Comparison of ENCODE assay signal across 1 cellular context in the genomic region with DNA sequence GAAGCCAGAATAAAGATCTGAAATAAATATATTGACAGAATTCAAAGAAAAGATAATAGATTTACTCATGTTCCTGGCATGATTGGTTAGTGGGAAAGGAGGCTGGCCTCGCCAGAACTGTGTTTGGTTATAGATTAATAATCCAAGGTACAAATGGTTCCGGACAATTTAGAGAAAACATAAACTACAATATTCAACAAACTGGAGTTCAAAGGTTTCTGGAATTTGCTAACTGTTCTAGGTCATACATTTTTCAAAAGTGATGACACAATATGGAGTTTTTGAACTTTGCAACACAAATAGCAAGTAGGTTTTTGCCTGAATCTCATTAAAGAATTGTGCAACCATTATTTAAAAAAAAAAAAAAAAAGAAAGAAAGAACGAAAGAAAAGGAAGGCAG.
TF ChIP-seq lines count a peak whose summit lies in the region.

No MANE protein-coding gene starts in this region.

TF ChIP-seq in HepG2, 621 proteins besides CTCF, POLR2A, EP300 and RAD21 (continued from another document and continues in another):
- TF ChIP-seq, protein P1, sequence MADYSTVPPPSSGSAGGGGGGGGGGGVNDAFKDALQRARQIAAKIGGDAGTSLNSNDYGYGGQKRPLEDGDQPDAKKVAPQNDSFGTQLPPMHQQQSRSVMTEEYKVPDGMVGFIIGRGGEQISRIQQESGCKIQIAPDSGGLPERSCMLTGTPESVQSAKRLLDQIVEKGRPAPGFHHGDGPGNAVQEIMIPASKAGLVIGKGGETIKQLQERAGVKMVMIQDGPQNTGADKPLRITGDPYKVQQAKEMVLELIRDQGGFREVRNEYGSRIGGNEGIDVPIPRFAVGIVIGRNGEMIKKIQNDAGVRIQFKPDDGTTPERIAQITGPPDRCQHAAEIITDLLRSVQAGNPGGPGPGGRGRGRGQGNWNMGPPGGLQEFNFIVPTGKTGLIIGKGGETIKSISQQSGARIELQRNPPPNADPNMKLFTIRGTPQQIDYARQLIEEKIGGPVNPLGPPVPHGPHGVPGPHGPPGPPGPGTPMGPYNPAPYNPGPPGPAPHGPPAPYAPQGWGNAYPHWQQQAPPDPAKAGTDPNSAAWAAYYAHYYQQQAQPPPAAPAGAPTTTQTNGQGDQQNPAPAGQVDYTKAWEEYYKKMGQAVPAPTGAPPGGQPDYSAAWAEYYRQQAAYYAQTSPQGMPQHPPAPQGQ (CRISPR knock-in tag; IDR thresholded peaks at IDR 0.05; ENCODE audit: borderline replicate concordance) = no peak
- no peak for TF ChIP-seq TCF7L2 (IDR thresholded peaks at IDR 0.05; ENCODE audit: low read depth, low read length)
- no peak for TF ChIP-seq TGIF2 (CRISPR knock-in tag; IDR thresholded peaks at IDR 0.05)
- TF ChIP-seq, protein P2, sequence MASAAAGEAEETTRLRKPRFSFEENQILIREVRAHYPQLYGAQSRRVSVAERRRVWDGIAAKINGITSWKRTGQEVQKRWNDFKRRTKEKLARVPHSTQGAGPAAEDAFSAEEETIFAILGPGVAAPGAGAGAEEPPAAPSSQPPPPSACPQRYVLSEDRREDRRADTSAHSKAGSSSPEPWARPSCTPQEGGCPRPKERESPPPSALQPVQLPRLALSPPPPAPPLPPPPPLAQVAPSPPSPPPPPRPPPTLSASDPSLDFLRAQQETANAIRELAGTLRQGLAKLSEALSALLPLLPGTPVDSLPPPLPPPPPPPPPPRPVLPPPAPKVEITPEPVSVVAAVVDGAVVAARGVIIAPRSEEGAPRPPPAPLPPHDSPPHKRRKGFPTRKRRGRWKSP (CRISPR knock-in tag; IDR thresholded peaks at IDR 0.05) = no peak
- no peak for TF ChIP-seq REPIN1 (CRISPR knock-in tag; IDR thresholded peaks at IDR 0.05; ENCODE audit: borderline replicate concordance, low read depth)
- TF ChIP-seq FOSL2 (CRISPR knock-in tag; IDR thresholded peaks at IDR 0.05) = no peak
- TF ChIP-seq ZNF451 (CRISPR knock-in tag; IDR thresholded peaks at IDR 0.05) = no peak
- TF ChIP-seq ONECUT2 (CRISPR knock-in tag; IDR thresholded peaks at IDR 0.05) = 0 out of 2 replicates have a peak, but pooled peaks have one; percentile 11
- TF ChIP-seq ZNF530 (CRISPR knock-in tag; IDR thresholded peaks at IDR 0.05; ENCODE audit: low read depth) = no peak
- TF ChIP-seq AGO1 (IDR thresholded peaks at IDR 0.05; ENCODE audit: low read depth, low read length, poor library complexity, severe bottlenecking) = no peak
- no peak for TF ChIP-seq GLI4 (CRISPR knock-in tag; IDR thresholded peaks at IDR 0.05; ENCODE audit: borderline replicate concordance)
- TF ChIP-seq JUNB (CRISPR knock-in tag; IDR thresholded peaks at IDR 0.05; ENCODE audit: borderline replicate concordance) = no peak; the same call in 1 of the 2 replicates
- no peak for TF ChIP-seq RFX3 (CRISPR knock-in tag; IDR thresholded peaks at IDR 0.05)
- TF ChIP-seq, protein P3, sequence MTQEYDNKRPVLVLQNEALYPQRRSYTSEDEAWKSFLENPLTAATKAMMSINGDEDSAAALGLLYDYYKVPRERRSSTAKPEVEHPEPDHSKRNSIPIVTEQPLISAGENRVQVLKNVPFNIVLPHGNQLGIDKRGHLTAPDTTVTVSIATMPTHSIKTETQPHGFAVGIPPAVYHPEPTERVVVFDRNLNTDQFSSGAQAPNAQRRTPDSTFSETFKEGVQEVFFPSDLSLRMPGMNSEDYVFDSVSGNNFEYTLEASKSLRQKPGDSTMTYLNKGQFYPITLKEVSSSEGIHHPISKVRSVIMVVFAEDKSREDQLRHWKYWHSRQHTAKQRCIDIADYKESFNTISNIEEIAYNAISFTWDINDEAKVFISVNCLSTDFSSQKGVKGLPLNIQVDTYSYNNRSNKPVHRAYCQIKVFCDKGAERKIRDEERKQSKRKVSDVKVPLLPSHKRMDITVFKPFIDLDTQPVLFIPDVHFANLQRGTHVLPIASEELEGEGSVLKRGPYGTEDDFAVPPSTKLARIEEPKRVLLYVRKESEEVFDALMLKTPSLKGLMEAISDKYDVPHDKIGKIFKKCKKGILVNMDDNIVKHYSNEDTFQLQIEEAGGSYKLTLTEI (CRISPR knock-in tag; conservative IDR thresholded peaks at IDR 0.05) = no peak
- peak; percentile 82 for TF ChIP-seq HNF4A (CRISPR knock-in tag; IDR thresholded peaks at IDR 0.05)
- TF ChIP-seq ZNF225 (CRISPR knock-in tag; IDR thresholded peaks at IDR 0.05) = no peak
- TF ChIP-seq, protein P4, sequence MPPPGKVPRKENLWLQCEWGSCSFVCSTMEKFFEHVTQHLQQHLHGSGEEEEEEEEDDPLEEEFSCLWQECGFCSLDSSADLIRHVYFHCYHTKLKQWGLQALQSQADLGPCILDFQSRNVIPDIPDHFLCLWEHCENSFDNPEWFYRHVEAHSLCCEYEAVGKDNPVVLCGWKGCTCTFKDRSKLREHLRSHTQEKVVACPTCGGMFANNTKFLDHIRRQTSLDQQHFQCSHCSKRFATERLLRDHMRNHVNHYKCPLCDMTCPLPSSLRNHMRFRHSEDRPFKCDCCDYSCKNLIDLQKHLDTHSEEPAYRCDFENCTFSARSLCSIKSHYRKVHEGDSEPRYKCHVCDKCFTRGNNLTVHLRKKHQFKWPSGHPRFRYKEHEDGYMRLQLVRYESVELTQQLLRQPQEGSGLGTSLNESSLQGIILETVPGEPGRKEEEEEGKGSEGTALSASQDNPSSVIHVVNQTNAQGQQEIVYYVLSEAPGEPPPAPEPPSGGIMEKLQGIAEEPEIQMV (CRISPR knock-in tag; IDR thresholded peaks at IDR 0.05; ENCODE audit: low read depth) = no peak
- TF ChIP-seq ZSCAN21 (CRISPR knock-in tag; IDR thresholded peaks at IDR 0.05; ENCODE audit: borderline replicate concordance) = no peak
- TF ChIP-seq, protein P5, sequence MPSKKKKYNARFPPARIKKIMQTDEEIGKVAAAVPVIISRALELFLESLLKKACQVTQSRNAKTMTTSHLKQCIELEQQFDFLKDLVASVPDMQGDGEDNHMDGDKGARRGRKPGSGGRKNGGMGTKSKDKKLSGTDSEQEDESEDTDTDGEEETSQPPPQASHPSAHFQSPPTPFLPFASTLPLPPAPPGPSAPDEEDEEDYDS (CRISPR knock-in tag; IDR thresholded peaks at IDR 0.05) = 0 out of 2 replicates have a peak, but pooled peaks have one; percentile 19
- TF ChIP-seq, protein P6, sequence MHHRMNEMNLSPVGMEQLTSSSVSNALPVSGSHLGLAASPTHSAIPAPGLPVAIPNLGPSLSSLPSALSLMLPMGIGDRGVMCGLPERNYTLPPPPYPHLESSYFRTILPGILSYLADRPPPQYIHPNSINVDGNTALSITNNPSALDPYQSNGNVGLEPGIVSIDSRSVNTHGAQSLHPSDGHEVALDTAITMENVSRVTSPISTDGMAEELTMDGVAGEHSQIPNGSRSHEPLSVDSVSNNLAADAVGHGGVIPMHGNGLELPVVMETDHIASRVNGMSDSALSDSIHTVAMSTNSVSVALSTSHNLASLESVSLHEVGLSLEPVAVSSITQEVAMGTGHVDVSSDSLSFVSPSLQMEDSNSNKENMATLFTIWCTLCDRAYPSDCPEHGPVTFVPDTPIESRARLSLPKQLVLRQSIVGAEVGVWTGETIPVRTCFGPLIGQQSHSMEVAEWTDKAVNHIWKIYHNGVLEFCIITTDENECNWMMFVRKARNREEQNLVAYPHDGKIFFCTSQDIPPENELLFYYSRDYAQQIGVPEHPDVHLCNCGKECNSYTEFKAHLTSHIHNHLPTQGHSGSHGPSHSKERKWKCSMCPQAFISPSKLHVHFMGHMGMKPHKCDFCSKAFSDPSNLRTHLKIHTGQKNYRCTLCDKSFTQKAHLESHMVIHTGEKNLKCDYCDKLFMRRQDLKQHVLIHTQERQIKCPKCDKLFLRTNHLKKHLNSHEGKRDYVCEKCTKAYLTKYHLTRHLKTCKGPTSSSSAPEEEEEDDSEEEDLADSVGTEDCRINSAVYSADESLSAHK (CRISPR knock-in tag; IDR thresholded peaks at IDR 0.05; ENCODE audit: borderline replicate concordance) = no peak
- no peak for TF ChIP-seq FOXO1 (CRISPR knock-in tag; IDR thresholded peaks at IDR 0.05)
- no peak for TF ChIP-seq ZNF615 (CRISPR knock-in tag; IDR thresholded peaks at IDR 0.05; ENCODE audit: borderline replicate concordance)
- no peak for TF ChIP-seq SIN3B (IDR thresholded peaks at IDR 0.05; ENCODE audit: low read length)
- TF ChIP-seq NR2F2 (IDR thresholded peaks at IDR 0.05; ENCODE audit: borderline replicate concordance, low read depth) = no peak
- TF ChIP-seq RCOR2 (CRISPR knock-in tag; IDR thresholded peaks at IDR 0.05) = 0 out of 2 replicates have a peak, but pooled peaks have one; percentile 20
- TF ChIP-seq NFIB (CRISPR knock-in tag; IDR thresholded peaks at IDR 0.05; ENCODE audit: borderline replicate concordance) = no peak
- TF ChIP-seq, protein P7, sequence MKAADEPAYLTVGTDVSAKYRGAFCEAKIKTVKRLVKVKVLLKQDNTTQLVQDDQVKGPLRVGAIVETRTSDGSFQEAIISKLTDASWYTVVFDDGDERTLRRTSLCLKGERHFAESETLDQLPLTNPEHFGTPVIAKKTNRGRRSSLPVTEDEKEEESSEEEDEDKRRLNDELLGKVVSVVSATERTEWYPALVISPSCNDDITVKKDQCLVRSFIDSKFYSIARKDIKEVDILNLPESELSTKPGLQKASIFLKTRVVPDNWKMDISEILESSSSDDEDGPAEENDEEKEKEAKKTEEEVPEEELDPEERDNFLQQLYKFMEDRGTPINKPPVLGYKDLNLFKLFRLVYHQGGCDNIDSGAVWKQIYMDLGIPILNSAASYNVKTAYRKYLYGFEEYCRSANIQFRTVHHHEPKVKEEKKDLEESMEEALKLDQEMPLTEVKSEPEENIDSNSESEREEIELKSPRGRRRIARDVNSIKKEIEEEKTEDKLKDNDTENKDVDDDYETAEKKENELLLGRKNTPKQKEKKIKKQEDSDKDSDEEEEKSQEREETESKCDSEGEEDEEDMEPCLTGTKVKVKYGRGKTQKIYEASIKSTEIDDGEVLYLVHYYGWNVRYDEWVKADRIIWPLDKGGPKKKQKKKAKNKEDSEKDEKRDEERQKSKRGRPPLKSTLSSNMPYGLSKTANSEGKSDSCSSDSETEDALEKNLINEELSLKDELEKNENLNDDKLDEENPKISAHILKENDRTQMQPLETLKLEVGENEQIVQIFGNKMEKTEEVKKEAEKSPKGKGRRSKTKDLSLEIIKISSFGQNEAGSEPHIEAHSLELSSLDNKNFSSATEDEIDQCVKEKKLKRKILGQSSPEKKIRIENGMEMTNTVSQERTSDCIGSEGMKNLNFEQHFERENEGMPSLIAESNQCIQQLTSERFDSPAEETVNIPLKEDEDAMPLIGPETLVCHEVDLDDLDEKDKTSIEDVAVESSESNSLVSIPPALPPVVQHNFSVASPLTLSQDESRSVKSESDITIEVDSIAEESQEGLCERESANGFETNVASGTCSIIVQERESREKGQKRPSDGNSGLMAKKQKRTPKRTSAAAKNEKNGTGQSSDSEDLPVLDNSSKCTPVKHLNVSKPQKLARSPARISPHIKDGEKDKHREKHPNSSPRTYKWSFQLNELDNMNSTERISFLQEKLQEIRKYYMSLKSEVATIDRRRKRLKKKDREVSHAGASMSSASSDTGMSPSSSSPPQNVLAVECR (CRISPR knock-in tag; IDR thresholded peaks at IDR 0.05; ENCODE audit: borderline replicate concordance) = no peak
- TF ChIP-seq, protein P8, sequence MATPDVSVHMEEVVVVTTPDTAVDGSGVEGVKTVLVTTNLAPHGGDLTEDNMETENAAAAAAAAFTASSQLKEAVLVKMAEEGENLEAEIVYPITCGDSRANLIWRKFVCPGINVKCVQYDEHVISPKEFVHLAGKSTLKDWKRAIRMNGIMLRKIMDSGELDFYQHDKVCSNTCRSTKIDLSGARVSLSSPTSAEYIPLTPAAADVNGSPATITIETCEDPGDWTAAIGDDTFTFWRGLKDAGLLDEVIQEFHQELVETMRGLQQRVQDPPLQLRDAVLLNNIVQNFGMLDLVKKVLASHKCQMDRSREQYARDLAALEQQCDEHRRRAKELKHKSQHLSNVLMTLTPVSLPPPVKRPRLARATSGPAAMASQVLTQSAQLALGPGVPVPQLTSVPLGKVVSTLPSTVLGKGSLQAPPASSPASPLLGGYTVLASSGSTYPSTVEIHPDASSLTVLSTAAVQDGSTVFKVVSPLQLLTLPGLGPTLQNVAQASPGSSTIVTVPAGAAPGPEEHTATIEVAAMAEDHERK (CRISPR knock-in tag; IDR thresholded peaks at IDR 0.05; ENCODE audit: low read depth) = no peak
- no peak for TF ChIP-seq MXD4 (CRISPR knock-in tag; IDR thresholded peaks at IDR 0.05)
- TF ChIP-seq, protein P9, sequence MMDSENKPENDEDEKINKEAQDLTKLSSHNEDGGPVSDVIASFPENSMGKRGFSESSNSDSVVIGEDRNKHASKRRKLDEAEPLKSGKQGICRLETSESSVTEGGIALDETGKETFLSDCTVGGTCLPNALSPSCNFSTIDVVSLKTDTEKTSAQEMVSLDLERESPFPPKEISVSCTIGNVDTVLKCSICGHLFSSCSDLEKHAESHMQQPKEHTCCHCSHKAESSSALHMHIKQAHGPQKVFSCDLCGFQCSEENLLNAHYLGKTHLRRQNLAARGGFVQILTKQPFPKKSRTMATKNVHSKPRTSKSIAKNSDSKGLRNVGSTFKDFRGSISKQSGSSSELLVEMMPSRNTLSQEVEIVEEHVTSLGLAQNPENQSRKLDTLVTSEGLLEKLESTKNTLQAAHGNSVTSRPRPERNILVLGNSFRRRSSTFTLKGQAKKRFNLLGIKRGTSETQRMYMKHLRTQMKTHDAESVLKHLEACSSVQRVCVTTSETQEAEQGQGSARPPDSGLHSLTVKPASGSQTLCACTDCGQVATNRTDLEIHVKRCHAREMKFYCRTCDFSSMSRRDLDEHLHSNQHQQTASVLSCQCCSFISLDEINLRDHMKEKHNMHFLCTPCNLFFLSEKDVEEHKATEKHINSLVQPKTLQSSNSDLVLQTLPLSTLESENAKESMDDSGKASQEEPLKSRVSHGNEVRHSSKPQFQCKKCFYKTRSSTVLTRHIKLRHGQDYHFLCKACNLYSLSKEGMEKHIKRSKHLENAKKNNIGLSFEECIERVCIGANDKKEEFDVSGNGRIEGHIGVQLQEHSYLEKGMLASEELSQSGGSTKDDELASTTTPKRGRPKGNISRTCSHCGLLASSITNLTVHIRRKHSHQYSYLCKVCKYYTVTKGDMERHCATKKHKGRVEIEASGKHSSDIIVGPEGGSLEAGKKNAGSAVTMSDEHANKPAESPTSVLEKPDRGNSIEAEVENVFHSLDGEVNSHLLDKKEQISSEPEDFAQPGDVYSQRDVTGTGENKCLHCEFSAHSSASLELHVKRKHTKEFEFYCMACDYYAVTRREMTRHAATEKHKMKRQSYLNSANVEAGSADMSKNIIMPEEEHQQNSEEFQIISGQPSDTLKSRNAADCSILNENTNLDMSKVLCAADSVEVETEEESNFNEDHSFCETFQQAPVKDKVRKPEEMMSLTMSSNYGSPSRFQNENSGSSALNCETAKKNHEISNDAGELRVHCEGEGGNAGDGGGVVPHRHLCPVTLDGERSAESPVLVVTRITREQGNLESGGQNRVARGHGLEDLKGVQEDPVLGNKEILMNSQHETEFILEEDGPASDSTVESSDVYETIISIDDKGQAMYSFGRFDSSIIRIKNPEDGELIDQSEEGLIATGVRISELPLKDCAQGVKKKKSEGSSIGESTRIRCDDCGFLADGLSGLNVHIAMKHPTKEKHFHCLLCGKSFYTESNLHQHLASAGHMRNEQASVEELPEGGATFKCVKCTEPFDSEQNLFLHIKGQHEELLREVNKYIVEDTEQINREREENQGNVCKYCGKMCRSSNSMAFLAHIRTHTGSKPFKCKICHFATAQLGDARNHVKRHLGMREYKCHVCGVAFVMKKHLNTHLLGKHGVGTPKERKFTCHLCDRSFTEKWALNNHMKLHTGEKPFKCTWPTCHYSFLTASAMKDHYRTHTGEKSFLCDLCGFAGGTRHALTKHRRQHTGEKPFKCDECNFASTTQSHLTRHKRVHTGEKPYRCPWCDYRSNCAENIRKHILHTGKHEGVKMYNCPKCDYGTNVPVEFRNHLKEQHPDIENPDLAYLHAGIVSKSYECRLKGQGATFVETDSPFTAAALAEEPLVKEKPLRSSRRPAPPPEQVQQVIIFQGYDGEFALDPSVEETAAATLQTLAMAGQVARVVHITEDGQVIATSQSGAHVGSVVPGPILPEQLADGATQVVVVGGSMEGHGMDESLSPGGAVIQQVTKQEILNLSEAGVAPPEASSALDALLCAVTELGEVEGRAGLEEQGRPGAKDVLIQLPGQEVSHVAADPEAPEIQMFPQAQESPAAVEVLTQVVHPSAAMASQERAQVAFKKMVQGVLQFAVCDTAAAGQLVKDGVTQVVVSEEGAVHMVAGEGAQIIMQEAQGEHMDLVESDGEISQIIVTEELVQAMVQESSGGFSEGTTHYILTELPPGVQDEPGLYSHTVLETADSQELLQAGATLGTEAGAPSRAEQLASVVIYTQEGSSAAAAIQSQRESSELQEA (CRISPR knock-in tag; IDR thresholded peaks at IDR 0.05; ENCODE audit: not compliant biosample characterization) = no peak
